ENCODE assay signal across 20 cellular contexts in the genomic region with DNA sequence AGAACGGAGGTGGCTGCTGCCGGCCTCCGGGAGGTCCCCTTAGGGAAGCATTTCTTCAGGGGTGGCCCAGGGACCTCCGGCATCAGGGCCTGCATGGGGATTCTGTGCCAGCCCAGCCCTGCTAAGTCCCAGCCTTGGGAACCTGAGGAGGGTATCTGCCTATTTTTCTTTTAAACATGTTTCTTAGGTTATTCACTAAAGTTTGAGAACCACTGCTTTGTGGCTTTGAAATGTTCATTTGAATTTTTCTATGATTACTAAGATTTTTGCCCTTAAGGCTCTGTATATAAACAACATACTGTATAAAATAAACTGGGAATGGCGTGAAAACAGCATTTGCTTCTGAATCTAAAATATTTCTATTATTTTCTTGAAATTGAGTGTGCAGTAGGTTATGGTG. TPM values are rescaled to one million over a fixed set of nuclear protein-coding genes. Genes with fewer than 3 reads are reported as not detected.
DNase-seq lines count a peak whose midpoint lies in the region; ATAC-seq and TF ChIP-seq lines count a peak whose summit lies in the region.
"Had no signal": no experiment of that assay in that cellular context is flagged by ENCODE, and none has a peak within 500 bp of the region (broad histone marks: within the 10 kb centered on the region; RNA-seq: fewer than 3 reads in every experiment).

No MANE protein-coding gene starts in this region.

- H2AFZ ChIP-seq in OCI-LY3 (ENCODE audit: low read depth, low read length) (no peak overlapping the region), fibroblast of lung (ENCODE audit: low read length) (no peak overlapping the region)

- TF ChIP-seq CTCF in OCI-LY3 (IDR thresholded peaks at IDR 0.05; ENCODE audit: low read depth, low read length) (no peak), fibroblast of lung (conservative IDR thresholded peaks at IDR 0.05 in 1 of 2, IDR thresholded peaks at IDR 0.05 in 1 of 2; ENCODE audit: low read depth in 1 of 2, low read length in 2 of 2) (no peak)

- H3K27me3 ChIP-seq in OCI-LY3 (ENCODE audit: low read depth, low read length) (no peaks in the 10 kb centered on the region), fibroblast of lung (ENCODE audit: control insufficient read depth, insufficient read depth, low read length) (no peaks in the 10 kb centered on the region)
- H3K27me3 ChIP-seq: SJCRH30 had no signal

- DNase-seq in EH (ENCODE audit: low read depth) (peak; percentile 40), fibroblast of lung (ENCODE audit: low read depth in 2 of 2) (peak; percentile 8 to 15), activated T-cell treated with anti-CD3 and anti-CD28 coated beads for 4 hours (no peak), SW480 (ENCODE audit: low spot score) (no peak)
- DNase-seq: Calu3, DMS79 treated with DMSO at 0.1 percent for 48 hours, HCEC 1CT, Karpas-422, NCI-H1436, NCI-H2081 treated with DMSO at 0.1 percent for 48 hours, NCI-H226, NCI-H510A, PC-3, SJCRH30, T-helper 1 cell had no signal

- no peaks in the 10 kb centered on the region for H3K9me3 ChIP-seq in OCI-LY3 (ENCODE audit: insufficient read depth, low read length)
- no peaks in the 10 kb centered on the region for H3K9me3 ChIP-seq in fibroblast of lung (ENCODE audit: control insufficient read depth, insufficient read depth, low read depth, low read length)
- H3K9me3 ChIP-seq: A549, SJCRH30 had no signal

- peaks cover 39% of the 10 kb centered on the region for H3K4me1 ChIP-seq in OCI-LY3 (ENCODE audit: low read length)
- peaks cover 8% of the 10 kb centered on the region for H3K4me1 ChIP-seq in fibroblast of lung (ENCODE audit: control insufficient read depth, extremely low read depth, insufficient read depth, low read length)
- H3K4me1 ChIP-seq: A549, SJCRH30 had no signal

- no peaks in the 10 kb centered on the region for H4K20me1 ChIP-seq in OCI-LY3 (ENCODE audit: insufficient read depth, low read length)
- no peaks in the 10 kb centered on the region for H4K20me1 ChIP-seq in fibroblast of lung (ENCODE audit: control insufficient read depth, extremely low read depth, insufficient read depth, low read length)

- H3K36me3 ChIP-seq in OCI-LY3 (replicated peaks; ENCODE audit: low read depth, low read length) (peaks cover 31% of the 10 kb centered on the region), fibroblast of lung (ENCODE audit: control insufficient read depth, insufficient read depth, low read length) (peaks cover 14% of the 10 kb centered on the region)

- ATAC-seq in GM21619 (IDR thresholded peaks at IDR 0.05; ENCODE audit: unreplicated experiment) (no peak), GM19324 (IDR thresholded peaks at IDR 0.05; ENCODE audit: low FRiP score, unreplicated experiment) (no peak)
- ATAC-seq: PC-3, Right ventricle myocardium inferior had no signal

- H3K27ac ChIP-seq in OCI-LY3 (ENCODE audit: low read length) (no peak overlapping the region), fibroblast of lung (ENCODE audit: insufficient read depth, low read length) (no peak overlapping the region)
- H3K27ac ChIP-seq: A549, SJCRH30 had no signal

- no peak overlapping the region for H3K9ac ChIP-seq in OCI-LY3 (ENCODE audit: low read length)
- no peak overlapping the region for H3K9ac ChIP-seq in fibroblast of lung (ENCODE audit: insufficient read depth, low read length)

- no peaks in the 10 kb centered on the region for H3K79me2 ChIP-seq in OCI-LY3 (ENCODE audit: low read length)
- no peaks in the 10 kb centered on the region for H3K79me2 ChIP-seq in fibroblast of lung (ENCODE audit: control insufficient read depth, insufficient read depth, low read length)

- H3K4me3 ChIP-seq in OCI-LY3 (ENCODE audit: low read length) (no peak overlapping the region), fibroblast of lung (replicated peaks in 1 of 4; ENCODE audit: control extremely low read depth in 1 of 4, insufficient read depth in 1 of 4, low read depth in 3 of 4, low read length in 4 of 4) (no peak overlapping the region)
- H3K4me3 ChIP-seq: A549, SJCRH30 had no signal

- H3K4me2 ChIP-seq in OCI-LY3 (ENCODE audit: low read length) = 0 out of 2 replicates have a peak overlapping the region, but pooled peaks have one; percentile 8
- H3K4me2 ChIP-seq in fibroblast of lung (ENCODE audit: extremely low read depth, insufficient read depth, low read length) = no peak overlapping the region
- H3K4me2 ChIP-seq: A549 had no signal

RNA-seq across cellular contexts. Expression of gene FAN1, which starts 24.4 kb away (rescaled TPM):
- total RNA-seq in fibroblast of lung = 20.5 and 25.1 TPM in 2 replicates
- polyA plus RNA-seq in fibroblast of lung = 7.1 and 8.9 TPM in 2 replicates
- polyA plus RNA-seq in fibroblast of lung (2012) = 6.3 and 8.6 TPM in 2 replicates
- polyA minus RNA-seq in fibroblast of lung (ENCODE audit: low replicate concordance) = 4.0 and 6.2 TPM in 2 replicates

Comparison
In these comparisons a context has a peak if more than half of its experiments do, and no peak if none do; other contexts are left out.
1. DNase-seq: peak in EH (single experiment) and fibroblast of lung (2 of 2); none in activated T-cell treated with anti-CD3 and anti-CD28 coated beads for 4 hours (single experiment) and SW480 (single experiment).